Comparison of ENCODE assay signal across 17 cellular contexts in the genomic region with DNA sequence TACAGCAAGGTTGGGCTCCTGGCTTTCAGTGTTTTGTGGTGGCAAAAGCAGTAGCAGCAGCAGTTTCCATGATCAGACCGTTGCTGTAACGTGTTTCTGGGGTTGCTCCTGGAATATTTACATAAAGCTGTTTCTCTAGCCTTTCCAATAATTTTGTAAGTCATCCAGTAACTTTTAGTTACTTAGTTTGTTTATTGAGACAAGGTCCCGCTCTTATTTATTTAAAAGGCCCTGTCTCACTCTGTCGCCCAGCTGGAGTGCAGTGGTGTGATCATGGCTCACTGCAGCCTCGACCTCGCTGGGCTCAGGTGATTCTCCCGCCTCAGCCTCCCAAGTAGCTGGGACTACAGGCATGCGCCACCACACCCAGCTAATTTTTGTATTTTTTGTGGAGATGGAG. TPM values are rescaled to one million over a fixed set of nuclear protein-coding genes. Genes with fewer than 3 reads are reported as not detected.
DNase-seq lines count a peak whose midpoint lies in the region; TF ChIP-seq lines count a peak whose summit lies in the region.
"Had no signal": no experiment of that assay in that cellular context is flagged by ENCODE, and none has a peak within 500 bp of the region (broad histone marks: within the 10 kb centered on the region; RNA-seq: fewer than 3 reads in every experiment).

No MANE protein-coding gene starts in this region.

- intact Hi-C loops in activated CD4-positive, alpha-beta T cell treated with anti-CD3 and anti-CD28 coated beads, Interleukin-2, amount 10 ng/mL, durations not matched to agents 24 days and 14 days (cut with micrococcal nuclease) = no loop called here

- TF ChIP-seq RAD21 in liver (IDR thresholded peaks at IDR 0.05) = no peak

- 54% methylated on average over 8 of the region's 8 CpGs for WGBS in liver

- peaks cover 8% of the 10 kb centered on the region for H3K9me3 Mint-ChIP-seq in activated CD4-positive, alpha-beta T cell treated with anti-CD3 and anti-CD28 coated beads, Interleukin-2, amount 10 ng/mL, durations not matched to agents 24 days and 14 days
- H3K9me3 Mint-ChIP-seq: CD8-positive, alpha-beta T cell had no signal

- peaks cover 4 to 9% (median 5%) of the 10 kb centered on the region in 4 donors for H3K4me1 ChIP-seq in liver (ENCODE audit: control insufficient read depth in 4 of 4, insufficient read depth in 4 of 4, low read length in 3 of 4)
- H3K4me1 ChIP-seq: A549; BLaER1 treated with 17β-estradiol and CSF1 and Interleukin-3, amounts not matched to agents 10 nM and 100 nM; Caco-2 had no signal

- peak overlapping the region; percentile 25 to 61 for H3K27ac ChIP-seq in liver (ENCODE audit: low read depth in 1 of 2, low read length in 2 of 2)
- H3K27ac ChIP-seq: 22Rv1; A549; BLaER1 treated with 17β-estradiol and CSF1 and Interleukin-3, amounts not matched to agents 10 nM and 100 nM; C4-2B had no signal

- H3K27me3 Mint-ChIP-seq in activated CD4-positive, alpha-beta T cell treated with anti-CD3 and anti-CD28 coated beads, Interleukin-2, amount 10 ng/mL, durations not matched to agents 24 days and 14 days = peaks cover 9% of the 10 kb centered on the region
- H3K27me3 Mint-ChIP-seq: CD4-positive, alpha-beta T cell had no signal

- no peak overlapping the region for H3K27ac Mint-ChIP-seq in activated CD4-positive, alpha-beta T cell treated with anti-CD3 and anti-CD28 coated beads, Interleukin-2, amount 10 ng/mL, durations not matched to agents 24 days and 14 days
- H3K27ac Mint-ChIP-seq: B cell; CD4-positive, alpha-beta T cell; CD8-positive, alpha-beta T cell had no signal

- H3K9me3 ChIP-seq in liver (ENCODE audit: control insufficient read depth in 4 of 4, low read length in 3 of 4) = no peaks in the 10 kb centered on the region

- H3K4me3 Mint-ChIP-seq in activated CD4-positive, alpha-beta T cell treated with anti-CD3 and anti-CD28 coated beads, Interleukin-2, amount 10 ng/mL, durations not matched to agents 24 days and 14 days = no peak overlapping the region
- H3K4me3 Mint-ChIP-seq: B cell; CD4-positive, alpha-beta T cell; CD8-positive, alpha-beta T cell had no signal

- no peak overlapping the region for H3K9ac ChIP-seq in liver (ENCODE audit: low read depth in 1 of 2, low read length in 2 of 2)
- H3K9ac ChIP-seq: BLaER1 treated with 17β-estradiol and CSF1 and Interleukin-3, amounts not matched to agents 10 nM and 100 nM had no signal

- peaks cover 9% of the 10 kb centered on the region for H3K4me1 Mint-ChIP-seq in activated CD4-positive, alpha-beta T cell treated with anti-CD3 and anti-CD28 coated beads, Interleukin-2, amount 10 ng/mL, durations not matched to agents 24 days and 14 days
- H3K4me1 Mint-ChIP-seq: B cell had no signal

- DNase-seq in activated CD4-positive, alpha-beta T cell treated with anti-CD3 and anti-CD28 coated beads, Interleukin-2, amount 10 ng/mL, durations not matched to agents 24 days and 14 days = peak; percentile 28
- no peak for DNase-seq in activated CD4-positive, alpha-beta T cell treated with anti-CD3 and anti-CD28 coated beads for 48 hours
- DNase-seq in activated gamma-delta T cell (lab: John Stamatoyannopoulos, UW) (no peak), NCI-H128 (lab: John Stamatoyannopoulos, UW; ENCODE audit: unreplicated experiment) (no peak)
- DNase-seq: AML-193; Caco-2; Calu3; CD4-positive, alpha-beta T cell; CD8-positive, alpha-beta T cell; DMS79 treated with DMSO at 0.1 percent for 48 hours; GF-D8 had no signal

- H3K36me3 Mint-ChIP-seq in activated CD4-positive, alpha-beta T cell treated with anti-CD3 and anti-CD28 coated beads, Interleukin-2, amount 10 ng/mL, durations not matched to agents 24 days and 14 days (ENCODE audit: low read depth) = no peaks in the 10 kb centered on the region
- H3K36me3 Mint-ChIP-seq: CD8-positive, alpha-beta T cell had no signal

- H3K36me3 ChIP-seq in liver (ENCODE audit: control insufficient read depth in 4 of 4, insufficient read depth in 3 of 4, low read depth in 1 of 4, low read length in 3 of 4) = no peaks in the 10 kb centered on the region

- no peaks in the 10 kb centered on the region for H3K27me3 ChIP-seq in liver (ENCODE audit: control insufficient read depth in 4 of 4, insufficient read depth in 4 of 4, low read length in 3 of 4)
- H3K27me3 ChIP-seq: BLaER1 treated with 17β-estradiol and CSF1 and Interleukin-3, amounts not matched to agents 10 nM and 100 nM had no signal

- no peak for TF ChIP-seq CTCF in liver (IDR thresholded peaks at IDR 0.05; ENCODE audit: low read depth, low read length, missing input control)

- no peak overlapping the region for H3K4me3 ChIP-seq in liver (ENCODE audit: low read depth in 1 of 3, low read length in 3 of 3)
- H3K4me3 ChIP-seq: A549; BLaER1 treated with 17β-estradiol and CSF1 and Interleukin-3, amounts not matched to agents 10 nM and 100 nM had no signal

TF ChIP-seq in liver, 16 proteins besides CTCF, POLR2A, EP300 and RAD21:
- TF ChIP-seq FOXA2 (IDR thresholded peaks at IDR 0.05) = peak; percentile 58
- TF ChIP-seq SP1 (IDR thresholded peaks at IDR 0.05) = peak; percentile 32
- TF ChIP-seq TAF1 (conservative IDR thresholded peaks at IDR 0.05) = no peak
- TF ChIP-seq, protein P1, sequence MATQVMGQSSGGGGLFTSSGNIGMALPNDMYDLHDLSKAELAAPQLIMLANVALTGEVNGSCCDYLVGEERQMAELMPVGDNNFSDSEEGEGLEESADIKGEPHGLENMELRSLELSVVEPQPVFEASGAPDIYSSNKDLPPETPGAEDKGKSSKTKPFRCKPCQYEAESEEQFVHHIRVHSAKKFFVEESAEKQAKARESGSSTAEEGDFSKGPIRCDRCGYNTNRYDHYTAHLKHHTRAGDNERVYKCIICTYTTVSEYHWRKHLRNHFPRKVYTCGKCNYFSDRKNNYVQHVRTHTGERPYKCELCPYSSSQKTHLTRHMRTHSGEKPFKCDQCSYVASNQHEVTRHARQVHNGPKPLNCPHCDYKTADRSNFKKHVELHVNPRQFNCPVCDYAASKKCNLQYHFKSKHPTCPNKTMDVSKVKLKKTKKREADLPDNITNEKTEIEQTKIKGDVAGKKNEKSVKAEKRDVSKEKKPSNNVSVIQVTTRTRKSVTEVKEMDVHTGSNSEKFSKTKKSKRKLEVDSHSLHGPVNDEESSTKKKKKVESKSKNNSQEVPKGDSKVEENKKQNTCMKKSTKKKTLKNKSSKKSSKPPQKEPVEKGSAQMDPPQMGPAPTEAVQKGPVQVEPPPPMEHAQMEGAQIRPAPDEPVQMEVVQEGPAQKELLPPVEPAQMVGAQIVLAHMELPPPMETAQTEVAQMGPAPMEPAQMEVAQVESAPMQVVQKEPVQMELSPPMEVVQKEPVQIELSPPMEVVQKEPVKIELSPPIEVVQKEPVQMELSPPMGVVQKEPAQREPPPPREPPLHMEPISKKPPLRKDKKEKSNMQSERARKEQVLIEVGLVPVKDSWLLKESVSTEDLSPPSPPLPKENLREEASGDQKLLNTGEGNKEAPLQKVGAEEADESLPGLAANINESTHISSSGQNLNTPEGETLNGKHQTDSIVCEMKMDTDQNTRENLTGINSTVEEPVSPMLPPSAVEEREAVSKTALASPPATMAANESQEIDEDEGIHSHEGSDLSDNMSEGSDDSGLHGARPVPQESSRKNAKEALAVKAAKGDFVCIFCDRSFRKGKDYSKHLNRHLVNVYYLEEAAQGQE (IDR thresholded peaks at IDR 0.05) = no peak
- TF ChIP-seq, protein P2, sequence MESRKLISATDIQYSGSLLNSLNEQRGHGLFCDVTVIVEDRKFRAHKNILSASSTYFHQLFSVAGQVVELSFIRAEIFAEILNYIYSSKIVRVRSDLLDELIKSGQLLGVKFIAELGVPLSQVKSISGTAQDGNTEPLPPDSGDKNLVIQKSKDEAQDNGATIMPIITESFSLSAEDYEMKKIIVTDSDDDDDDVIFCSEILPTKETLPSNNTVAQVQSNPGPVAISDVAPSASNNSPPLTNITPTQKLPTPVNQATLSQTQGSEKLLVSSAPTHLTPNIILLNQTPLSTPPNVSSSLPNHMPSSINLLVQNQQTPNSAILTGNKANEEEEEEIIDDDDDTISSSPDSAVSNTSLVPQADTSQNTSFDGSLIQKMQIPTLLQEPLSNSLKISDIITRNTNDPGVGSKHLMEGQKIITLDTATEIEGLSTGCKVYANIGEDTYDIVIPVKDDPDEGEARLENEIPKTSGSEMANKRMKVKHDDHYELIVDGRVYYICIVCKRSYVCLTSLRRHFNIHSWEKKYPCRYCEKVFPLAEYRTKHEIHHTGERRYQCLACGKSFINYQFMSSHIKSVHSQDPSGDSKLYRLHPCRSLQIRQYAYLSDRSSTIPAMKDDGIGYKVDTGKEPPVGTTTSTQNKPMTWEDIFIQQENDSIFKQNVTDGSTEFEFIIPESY (IDR thresholded peaks at IDR 0.05) = peak; percentile 27
- TF ChIP-seq HNF4A (conservative IDR thresholded peaks at IDR 0.05) = peak; percentile 31 to 42
- no peak for TF ChIP-seq FOXA1 (IDR thresholded peaks at IDR 0.05)
- peak in 1 of 2 donors; percentile 39 for TF ChIP-seq RXRA (IDR thresholded peaks at IDR 0.05)

RNA-seq across cellular contexts. Expression of a gene that starts 8.8 kb away (rescaled TPM):
- 19.8 and 23.7 TPM in 2 replicates for total RNA-seq in activated CD4-positive, alpha-beta T cell treated with anti-CD3 and anti-CD28 coated beads, Interleukin-2, amount 10 ng/mL, durations not matched to agents 24 days and 14 days
- 1 to 10 TPM; 4.8 to 7.1 TPM for total RNA-seq in liver
- 1 to 10 TPM; 1.0 to 1.3 TPM for polyA plus RNA-seq in liver

RNA-seq across cellular contexts. Expression of a gene that starts 31.4 kb away (rescaled TPM):
- total RNA-seq in activated CD4-positive, alpha-beta T cell treated with anti-CD3 and anti-CD28 coated beads, Interleukin-2, amount 10 ng/mL, durations not matched to agents 24 days and 14 days = 191 and 215 TPM in 2 replicates
- 10 to 100 TPM; 42.4 to 55.6 TPM for total RNA-seq in liver
- polyA plus RNA-seq in liver = 10 to 100 TPM; 12.1 to 20.9 TPM
